In genomic region chr12:75985566-75985965, GRCh38 we compare ENCODE assay signal across 27 cellular contexts. TPM values are rescaled to one million over a fixed set of nuclear protein-coding genes. Genes with fewer than 3 reads are reported as not detected.
DNase-seq lines count a peak whose midpoint lies in the region; ATAC-seq, FAIRE-seq and TF ChIP-seq lines count a peak whose summit lies in the region.
"Had no signal": no experiment of that assay in that cellular context is flagged by ENCODE, and none has a peak within 500 bp of the region (broad histone marks: within the 10 kb centered on the region; RNA-seq: fewer than 3 reads in every experiment).

No MANE protein-coding gene starts in this region.

- no peaks in the 10 kb centered on the region for H3K9me3 Mint-ChIP-seq in activated naive CD4-positive, alpha-beta T cell treated with anti-CD3 and anti-CD28 coated beads, Interleukin-2, amount 50 U/mL, for 24 hours
- peaks cover 5% of the 10 kb centered on the region for H3K9me3 Mint-ChIP-seq in activated naive CD4-positive, alpha-beta T cell treated with anti-CD3 and anti-CD28 coated beads, Interleukin-2, amount 10 ng/mL, durations not matched to agents 7 days and 5 days
- H3K9me3 Mint-ChIP-seq in immature natural killer cell = peaks cover 0 to 6% (median 0%) of the 10 kb centered on the region in 6 donors
- H3K9me3 Mint-ChIP-seq: activated B cell treated with CpG ODN at 0.5 μM for 24 hours; stimulated activated naive CD8-positive, alpha-beta T cell treated with anti-CD3 and anti-CD28 coated beads, Interleukin-15, Interleukin-2, amounts not matched to agents 100 ng/mL and 50 ng/mL, for 24 hours had no signal

- H3K9ac ChIP-seq in fibroblast of lung (ENCODE audit: insufficient read depth, low read length) (no peak overlapping the region), kidney (ENCODE audit: low read length in 2 of 2) (no peak overlapping the region)

- H3K27me3 ChIP-seq in fibroblast of lung (ENCODE audit: control insufficient read depth, insufficient read depth, low read length) = no peaks in the 10 kb centered on the region
- no peaks in the 10 kb centered on the region for H3K27me3 ChIP-seq in psoas muscle (ENCODE audit: insufficient read depth in 3 of 3, low read length in 2 of 3)
- H3K27me3 ChIP-seq: dorsolateral prefrontal cortex, gastrocnemius medialis, testis had no signal

- no peak for FAIRE-seq in kidney (lab: Jason Lieb, UNC)
- FAIRE-seq: H54, urothelium cell line had no signal

- no peaks in the 10 kb centered on the region for H3K36me3 Mint-ChIP-seq in activated naive CD4-positive, alpha-beta T cell treated with anti-CD3 and anti-CD28 coated beads, Interleukin-2, amount 50 U/mL, for 24 hours
- peaks cover 3% of the 10 kb centered on the region for H3K36me3 Mint-ChIP-seq in activated naive CD4-positive, alpha-beta T cell treated with anti-CD3 and anti-CD28 coated beads, Interleukin-2, amount 10 ng/mL, durations not matched to agents 7 days and 5 days
- no peaks in the 10 kb centered on the region for H3K36me3 Mint-ChIP-seq in immature natural killer cell
- H3K36me3 Mint-ChIP-seq: CD8-positive, alpha-beta T cell had no signal

- TF ChIP-seq CTCF in fibroblast of lung (conservative IDR thresholded peaks at IDR 0.05 in 1 of 2, IDR thresholded peaks at IDR 0.05 in 1 of 2; ENCODE audit: low read depth in 1 of 2, low read length in 2 of 2) (no peak), kidney (IDR thresholded peaks at IDR 0.05; ENCODE audit: borderline replicate concordance, extremely low read depth, insufficient read depth) (no peak), psoas muscle (IDR thresholded peaks at IDR 0.05) (no peak)

- peak overlapping the region; percentile 6 for H3K27ac ChIP-seq in fibroblast of lung (ENCODE audit: insufficient read depth, low read length)
- no peak overlapping the region for H3K27ac ChIP-seq in kidney (ENCODE audit: low read depth in 2 of 2, low read length in 2 of 2)
- no peak overlapping the region for H3K27ac ChIP-seq in psoas muscle
- H3K27ac ChIP-seq: dorsolateral prefrontal cortex, gastrocnemius medialis, lower lobe of right lung, testis had no signal

- H3K9me3 ChIP-seq in fibroblast of lung (ENCODE audit: control insufficient read depth, insufficient read depth, low read depth, low read length) (no peaks in the 10 kb centered on the region), kidney (ENCODE audit: control insufficient read depth in 1 of 2, low read length in 2 of 2) (no peaks in the 10 kb centered on the region), psoas muscle (no peaks in the 10 kb centered on the region)
- H3K9me3 ChIP-seq: gastrocnemius medialis, lower lobe of right lung, testis had no signal

- H3K4me1 ChIP-seq in fibroblast of lung (ENCODE audit: control insufficient read depth, extremely low read depth, insufficient read depth, low read length) = peaks cover 13% of the 10 kb centered on the region
- H3K4me1 ChIP-seq in kidney (ENCODE audit: control insufficient read depth in 1 of 2, insufficient read depth in 1 of 2, low read depth in 1 of 2, low read length in 2 of 2) = peaks cover 0 to 5% of the 10 kb centered on the region in 2 donors
- no peaks in the 10 kb centered on the region for H3K4me1 ChIP-seq in psoas muscle
- H3K4me1 ChIP-seq: testis had no signal

- intact Hi-C loops in kidney (cut with DNase I) (no loop called here), psoas muscle (cut with DNase I) (no loop called here)

- H3K4me2 ChIP-seq in fibroblast of lung (ENCODE audit: extremely low read depth, insufficient read depth, low read length) = peak overlapping the region; percentile 30

- no peaks in the 10 kb centered on the region for H3K27me3 Mint-ChIP-seq in activated naive CD4-positive, alpha-beta T cell treated with anti-CD3 and anti-CD28 coated beads, Interleukin-2, amount 50 U/mL, for 24 hours
- H3K27me3 Mint-ChIP-seq in activated naive CD4-positive, alpha-beta T cell treated with anti-CD3 and anti-CD28 coated beads, Interleukin-2, amount 10 ng/mL, durations not matched to agents 7 days and 5 days = peaks cover 12% of the 10 kb centered on the region
- H3K27me3 Mint-ChIP-seq in immature natural killer cell (ENCODE audit: low read depth in 3 of 3) = peaks cover 0 to 4% (median 2%) of the 10 kb centered on the region in 3 donors
- H3K27me3 Mint-ChIP-seq: stimulated activated naive CD8-positive, alpha-beta T cell treated with anti-CD3 and anti-CD28 coated beads, Interleukin-15, Interleukin-2, amounts not matched to agents 100 ng/mL and 50 ng/mL, for 24 hours had no signal

- 82 to 86% (median 82%) methylated on average over 5 of the region's 5 CpGs for WGBS in psoas muscle, 3 donors

- CTCF ChIA-PET in activated naive CD4-positive, alpha-beta T cell treated with anti-CD3 and anti-CD28 coated beads, Interleukin-2, amount 10 ng/mL, durations not matched to agents 7 days and 5 days (lab: Charles Lee) = interaction anchor here (1.5 kb wide), 1 partner anchor 46 kb away, joined by 4 read pairs; the partner anchor contains the start of gene PHLDA1

- H3K79me2 ChIP-seq in fibroblast of lung (ENCODE audit: control insufficient read depth, insufficient read depth, low read length) = no peaks in the 10 kb centered on the region

- no peaks in the 10 kb centered on the region for H4K20me1 ChIP-seq in fibroblast of lung (ENCODE audit: control insufficient read depth, extremely low read depth, insufficient read depth, low read length)

- DNase-seq in activated naive CD4-positive, alpha-beta T cell treated with anti-CD3 and anti-CD28 coated beads, Interleukin-2, amount 10 ng/mL, durations not matched to agents 7 days and 5 days = no peak
- DNase-seq in SW480 (ENCODE audit: low spot score) = peak; percentile 33
- DNase-seq in fibroblast of lung (ENCODE audit: low read depth in 2 of 2) = no peak
- DNase-seq in kidney = no peak
- DNase-seq in immature natural killer cell = no peak
- no peak for DNase-seq in NCI-H2227 treated with DMSO at 0.1 percent for 48 hours (lab: John Stamatoyannopoulos, UW)
- DNase-seq in psoas muscle = no peak
- DNase-seq: activated B cell treated with CpG ODN at 0.5 μM for 24 hours; activated CD4-positive, alpha-beta T cell treated with anti-CD3 and anti-CD28 coated beads, Interleukin-2, amount 50 U/mL, for 1 hour; activated naive CD4-positive, alpha-beta T cell treated with Interleukin-2 at 50 U/mL for 16 hours; activated T-cell treated with anti-CD3 and anti-CD28 coated beads, Interleukin-2, amount 50 U/mL, for 48 hours; CD8-positive, alpha-beta T cell; DMS 273 treated with DMSO at 0.1 percent for 48 hours; dorsolateral prefrontal cortex; gastrocnemius medialis; KBM-7; lower lobe of right lung; naive thymus-derived CD8-positive, alpha-beta T cell; NCI-H187 treated with DMSO at 0.1 percent for 48 hours; NCI-H2171 treated with DMSO at 0.1 percent for 48 hours; occipital lobe; stimulated activated CD4-positive, alpha-beta T cell treated with anti-CD3 and anti-CD28 coated beads, Interleukin-2, amount 100 ng/mL, for 24 hours; testis had no signal

- peaks cover 46% of the 10 kb centered on the region for H3K4me1 Mint-ChIP-seq in activated naive CD4-positive, alpha-beta T cell treated with anti-CD3 and anti-CD28 coated beads, Interleukin-2, amount 50 U/mL, for 24 hours
- peaks cover 27% of the 10 kb centered on the region for H3K4me1 Mint-ChIP-seq in activated naive CD4-positive, alpha-beta T cell treated with anti-CD3 and anti-CD28 coated beads, Interleukin-2, amount 10 ng/mL, durations not matched to agents 7 days and 5 days
- H3K4me1 Mint-ChIP-seq in immature natural killer cell = peaks cover 10% of the 10 kb centered on the region in 2 donors

- peak overlapping the region; percentile 26 for H2AFZ ChIP-seq in fibroblast of lung (ENCODE audit: low read length)

- ATAC-seq in psoas muscle = no peak
- ATAC-seq: CD8-positive, alpha-beta T cell; gastrocnemius medialis; naive thymus-derived CD8-positive, alpha-beta T cell had no signal

- H3K4me3 Mint-ChIP-seq in activated naive CD4-positive, alpha-beta T cell treated with anti-CD3 and anti-CD28 coated beads, Interleukin-2, amount 50 U/mL, for 24 hours = no peak overlapping the region
- no peak overlapping the region for H3K4me3 Mint-ChIP-seq in activated naive CD4-positive, alpha-beta T cell treated with anti-CD3 and anti-CD28 coated beads, Interleukin-2, amount 10 ng/mL, durations not matched to agents 7 days and 5 days
- H3K4me3 Mint-ChIP-seq in immature natural killer cell = no peak overlapping the region
- H3K4me3 Mint-ChIP-seq: activated B cell treated with CpG ODN at 0.5 μM for 24 hours; CD8-positive, alpha-beta T cell; naive thymus-derived CD8-positive, alpha-beta T cell; stimulated activated naive CD8-positive, alpha-beta T cell treated with anti-CD3 and anti-CD28 coated beads, Interleukin-15, Interleukin-2, amounts not matched to agents 100 ng/mL and 50 ng/mL, for 24 hours had no signal

- peak overlapping the region; percentile 20 for H3K27ac Mint-ChIP-seq in activated naive CD4-positive, alpha-beta T cell treated with anti-CD3 and anti-CD28 coated beads, Interleukin-2, amount 50 U/mL, for 24 hours
- no peak overlapping the region for H3K27ac Mint-ChIP-seq in activated naive CD4-positive, alpha-beta T cell treated with anti-CD3 and anti-CD28 coated beads, Interleukin-2, amount 10 ng/mL, durations not matched to agents 7 days and 5 days
- H3K27ac Mint-ChIP-seq in immature natural killer cell = peak overlapping the region in 2 of 6 donors; percentile 43 to 49
- H3K27ac Mint-ChIP-seq: activated B cell treated with CpG ODN at 0.5 μM for 24 hours; CD8-positive, alpha-beta T cell had no signal

- H3K4me3 ChIP-seq in fibroblast of lung (replicated peaks in 1 of 4; ENCODE audit: control extremely low read depth in 1 of 4, insufficient read depth in 1 of 4, low read depth in 3 of 4, low read length in 4 of 4) (no peak overlapping the region), kidney (ENCODE audit: low read length in 2 of 2) (no peak overlapping the region), psoas muscle (no peak overlapping the region)
- H3K4me3 ChIP-seq: gastrocnemius medialis, lower lobe of right lung, testis had no signal

- H3K36me3 ChIP-seq in fibroblast of lung (ENCODE audit: control insufficient read depth, insufficient read depth, low read length) (no peaks in the 10 kb centered on the region), kidney (ENCODE audit: control insufficient read depth in 1 of 2, insufficient read depth in 2 of 2, low read length in 2 of 2) (no peaks in the 10 kb centered on the region), psoas muscle (ENCODE audit: insufficient read depth in 1 of 2, low read depth in 1 of 2) (no peaks in the 10 kb centered on the region)
- H3K36me3 ChIP-seq: gastrocnemius medialis, lower lobe of right lung had no signal

RNA-seq across cellular contexts. Expression of gene PHLDA1, which starts 46.0 kb away (rescaled TPM):
- total RNA-seq in fibroblast of lung (127 and 252 TPM in 2 replicates), kidney (15.3 TPM), psoas muscle (1 to 10 TPM; 2.2 to 3.7 (median 3.1) TPM)
- polyA plus RNA-seq in fibroblast of lung (48.1 and 125 TPM in 2 replicates), kidney (ENCODE audit: insufficient read depth, low read depth, low replicate concordance) (9.5 TPM), immature natural killer cell (1 to 10 TPM in 1 of 3 donors, under 1 TPM in 2; 0.59 to 1.4 (median 0.92) TPM), psoas muscle (10 to 100 TPM in 1 of 3 donors, 1 to 10 TPM in 1, under 1 TPM in 1; 0.73 to 35.6 (median 3.5) TPM)
- polyA plus RNA-seq in fibroblast of lung (2012) = 50.4 and 127 TPM in 2 replicates
- polyA minus RNA-seq in fibroblast of lung (ENCODE audit: low replicate concordance) = 22.8 and 76.1 TPM in 2 replicates
